10 cellular contexts compared by ENCODE assay signal in genomic region chr21:42924433-42924751, GRCh38. TPM values are rescaled to one million over a fixed set of nuclear protein-coding genes. Genes with fewer than 3 reads are reported as not detected.
A peak's percentile ranks its signal among the peaks of the same experiment; 100 is the strongest.
DNase-seq lines count a peak whose midpoint lies in the region; ATAC-seq and TF ChIP-seq lines count a peak whose summit lies in the region.
"Had no signal": no experiment of that assay in that cellular context is flagged by ENCODE, and none has a peak within 500 bp of the region (broad histone marks: within the 10 kb centered on the region; RNA-seq: fewer than 3 reads in every experiment).

No MANE protein-coding gene starts in this region.

- H3K36me3 ChIP-seq in hepatocyte (replicated peaks; ENCODE audit: insufficient read depth, low read depth) (no peaks in the 10 kb centered on the region), ascending aorta (no peaks in the 10 kb centered on the region)
- H3K36me3 ChIP-seq in CD8-positive, alpha-beta T cell (ENCODE audit: insufficient read depth, low read length): no peaks in the 10 kb centered on the region
- H3K36me3 ChIP-seq: esophagus squamous epithelium, left lung had no signal

- H3K27ac ChIP-seq in hepatocyte: peak overlapping the region; percentile 54
- H3K27ac ChIP-seq in substantia nigra (ENCODE audit: low read depth, low read length, poor library complexity, severe bottlenecking): peak overlapping the region; percentile 66
- no peak overlapping the region for H3K27ac ChIP-seq in ascending aorta
- H3K27ac ChIP-seq in CD8-positive, alpha-beta T cell (ENCODE audit: low read depth, low read length): no peak overlapping the region
- H3K27ac ChIP-seq: left lung had no signal

- no peaks in the 10 kb centered on the region for H3K36me3 Mint-ChIP-seq in activated T-cell treated with anti-CD3 and anti-CD28 coated beads, Interleukin-2, amount 50 U/mL, for 72 hours (ENCODE audit: insufficient read depth in 2 of 2)
- no peaks in the 10 kb centered on the region for H3K36me3 Mint-ChIP-seq in T-helper 17 cell (ENCODE audit: low read depth)
- H3K36me3 Mint-ChIP-seq in CD8-positive, alpha-beta T cell: no peaks in the 10 kb centered on the region

- H3K4me1 Mint-ChIP-seq in activated T-cell treated with anti-CD3 and anti-CD28 coated beads, Interleukin-2, amount 50 U/mL, for 72 hours (ENCODE audit: low read depth): peaks cover 19% of the 10 kb centered on the region
- H3K4me1 Mint-ChIP-seq in T-helper 17 cell: peaks cover 14% of the 10 kb centered on the region
- peaks cover 13% of the 10 kb centered on the region for H3K4me1 Mint-ChIP-seq in CD8-positive, alpha-beta T cell (ENCODE audit: low read depth)

- H3K9me3 ChIP-seq in T-helper 17 cell (ENCODE audit: control insufficient read depth, low read length, poor library complexity, severe bottlenecking): no peaks in the 10 kb centered on the region
- no peaks in the 10 kb centered on the region for H3K9me3 ChIP-seq in hepatocyte (ENCODE audit: low read depth)
- no peaks in the 10 kb centered on the region for H3K9me3 ChIP-seq in ascending aorta
- H3K9me3 ChIP-seq in CD8-positive, alpha-beta T cell (ENCODE audit: low read length): no peaks in the 10 kb centered on the region
- H3K9me3 ChIP-seq: esophagus squamous epithelium, left lung had no signal

- H3K4me1 ChIP-seq in hepatocyte (ENCODE audit: insufficient read depth) (peaks cover 6% of the 10 kb centered on the region), ascending aorta (no peaks in the 10 kb centered on the region)
- H3K4me1 ChIP-seq in CD8-positive, alpha-beta T cell (ENCODE audit: insufficient read depth, low read length): peaks cover 9% of the 10 kb centered on the region

- H3K4me2 ChIP-seq in hepatocyte: peak overlapping the region; percentile 53

- peak overlapping the region; percentile 79 for H3K27ac Mint-ChIP-seq in activated T-cell treated with anti-CD3 and anti-CD28 coated beads, Interleukin-2, amount 50 U/mL, for 72 hours
- peak overlapping the region; percentile 84 for H3K27ac Mint-ChIP-seq in T-helper 17 cell
- H3K27ac Mint-ChIP-seq in CD8-positive, alpha-beta T cell: no peak overlapping the region

- POLR2A ChIA-PET in CD8-positive, alpha-beta T cell (lab: Charles Lee): no interaction called here

- 75% methylated on average over 6 of the region's 6 CpGs for WGBS in hepatocyte (ENCODE audit: low lambda C conversion rate, missing lambda C conversion rate)

- no peaks in the 10 kb centered on the region for H4K20me1 ChIP-seq in hepatocyte (ENCODE audit: insufficient read depth, poor library complexity, severe bottlenecking)

- peak overlapping the region; percentile 29 for H2AFZ ChIP-seq in hepatocyte

- no peaks in the 10 kb centered on the region for H3K79me2 ChIP-seq in hepatocyte

- no peak for DNase-seq in activated T-cell treated with anti-CD3 and anti-CD28 coated beads, Interleukin-2, amount 50 U/mL, for 72 hours
- DNase-seq in activated T-cell treated with anti-CD3 and anti-CD28 coated beads for 4 hours (no peak), T-helper 17 cell (no peak), hepatocyte (ENCODE audit: low spot score) (no peak), substantia nigra (lab: John Stamatoyannopoulos, UW) (no peak), ascending aorta (ENCODE audit: low spot score in 2 of 2) (no peak), UCSD-AML1 (lab: John Stamatoyannopoulos, UW; ENCODE audit: unreplicated experiment) (no peak)
- DNase-seq in CD8-positive, alpha-beta T cell: no peak
- DNase-seq: esophagus squamous epithelium had no signal

- CTCF ChIA-PET in CD8-positive, alpha-beta T cell (lab: Charles Lee): no interaction called here

- no peaks in the 10 kb centered on the region for H3K27me3 Mint-ChIP-seq in activated T-cell treated with anti-CD3 and anti-CD28 coated beads, Interleukin-2, amount 50 U/mL, for 72 hours (ENCODE audit: low read depth)
- no peaks in the 10 kb centered on the region for H3K27me3 Mint-ChIP-seq in T-helper 17 cell
- H3K27me3 Mint-ChIP-seq in CD8-positive, alpha-beta T cell (ENCODE audit: low read depth): no peaks in the 10 kb centered on the region

- H3K27me3 ChIP-seq in hepatocyte (no peaks in the 10 kb centered on the region), ascending aorta (no peaks in the 10 kb centered on the region)
- no peaks in the 10 kb centered on the region for H3K27me3 ChIP-seq in CD8-positive, alpha-beta T cell (ENCODE audit: insufficient read depth, low read length)
- H3K27me3 ChIP-seq: esophagus squamous epithelium, left lung had no signal

- H3K9me3 Mint-ChIP-seq in activated T-cell treated with anti-CD3 and anti-CD28 coated beads, Interleukin-2, amount 50 U/mL, for 72 hours: no peaks in the 10 kb centered on the region
- H3K9me3 Mint-ChIP-seq in CD8-positive, alpha-beta T cell: no peaks in the 10 kb centered on the region

- no peaks in the 10 kb centered on the region for H3K9me2 ChIP-seq in hepatocyte (replicated peaks; ENCODE audit: insufficient read depth)

- no peak for TF ChIP-seq CTCF in hepatocyte (IDR thresholded peaks at IDR 0.05; ENCODE audit: poor library complexity)
- TF ChIP-seq CTCF in ascending aorta (IDR thresholded peaks at IDR 0.05): no peak
- no peak for TF ChIP-seq CTCF in CD8-positive, alpha-beta T cell (IDR thresholded peaks at IDR 0.05)

- H3K4me3 ChIP-seq in hepatocyte (no peak overlapping the region), ascending aorta (no peak overlapping the region)
- no peak overlapping the region for H3K4me3 ChIP-seq in CD8-positive, alpha-beta T cell (ENCODE audit: low read depth, low read length)
- H3K4me3 ChIP-seq: left lung had no signal

- ATAC-seq in activated T-cell treated with anti-CD3 and anti-CD28 coated beads, Interleukin-2, amount 50 U/mL, for 72 hours (replicated peaks in 1 of 2): no peak
- ATAC-seq in T-helper 17 cell: no peak
- ATAC-seq in CD8-positive, alpha-beta T cell: no peak

- H3K4me3 Mint-ChIP-seq in activated T-cell treated with anti-CD3 and anti-CD28 coated beads, Interleukin-2, amount 50 U/mL, for 72 hours: peak overlapping the region; percentile 60 to 72
- peak overlapping the region; percentile 41 for H3K4me3 Mint-ChIP-seq in T-helper 17 cell
- H3K4me3 Mint-ChIP-seq in CD8-positive, alpha-beta T cell: no peak overlapping the region

- intact Hi-C loops in ascending aorta (cut with DNase I): loop anchor here (5.0 kb wide), 1 partner anchor 48 kb away; the partner anchor contains the start of gene PKNOX1
- intact Hi-C loops in CD8-positive, alpha-beta T cell (cut with DNase I, micrococcal nuclease): loop anchor here in 1 of 2 experiments (1.0 kb wide), 1 partner anchor 722 kb away; no protein-coding TSS in a partner anchor

RNA-seq across cellular contexts. Expression of gene ERVH48-1, which starts 1.0 kb away (rescaled TPM):
- total RNA-seq in activated T-cell treated with anti-CD3 and anti-CD28 coated beads, Interleukin-2, amount 50 U/mL, for 72 hours: under 1 TPM; 0.25 to 0.31 TPM
- total RNA-seq in T-helper 17 cell (not detected), hepatocyte (5.4 and 7.6 TPM in 2 replicates), ascending aorta (not detected)
- polyA plus RNA-seq in hepatocyte: 14.8 and 26.9 TPM in 2 replicates
- under 1 TPM in 1 of 2 experiments, not detected in 1; 0.19 TPM for total RNA-seq in CD8-positive, alpha-beta T cell
- total RNA-seq: left lung had no signal

RNA-seq across cellular contexts. Expression of gene NDUFV3, which starts 31.3 kb away (rescaled TPM):
- 10 to 100 TPM; 18.2 to 21.7 TPM for total RNA-seq in activated T-cell treated with anti-CD3 and anti-CD28 coated beads, Interleukin-2, amount 50 U/mL, for 72 hours
- total RNA-seq in T-helper 17 cell: 10 to 100 TPM; 17.8 to 18.0 TPM
- total RNA-seq in hepatocyte: 31.9 and 34.1 TPM in 2 replicates
- polyA plus RNA-seq in hepatocyte: 36.3 and 39.7 TPM in 2 replicates
- 60.7 TPM for total RNA-seq in ascending aorta
- 10 to 100 TPM; 18.0 to 18.2 TPM for total RNA-seq in CD8-positive, alpha-beta T cell

RNA-seq across cellular contexts. Expression of gene WDR4, which starts 45.1 kb away (rescaled TPM):
- total RNA-seq in activated T-cell treated with anti-CD3 and anti-CD28 coated beads, Interleukin-2, amount 50 U/mL, for 72 hours: 10 to 100 TPM; 17.1 to 18.9 TPM
- total RNA-seq in T-helper 17 cell (10 to 100 TPM; 15.4 to 23.5 TPM), hepatocyte (4.2 and 6.4 TPM in 2 replicates), ascending aorta (51.9 TPM)
- 10.1 and 11.1 TPM in 2 replicates for polyA plus RNA-seq in hepatocyte
- total RNA-seq in CD8-positive, alpha-beta T cell: 10 to 100 TPM; 13.2 to 13.3 TPM

RNA-seq across cellular contexts. Expression of gene PKNOX1, which starts 50.0 kb away (rescaled TPM):
- total RNA-seq in activated T-cell treated with anti-CD3 and anti-CD28 coated beads, Interleukin-2, amount 50 U/mL, for 72 hours: 10 to 100 TPM; 22.8 to 26.8 TPM
- total RNA-seq in T-helper 17 cell (10 to 100 TPM; 11.5 to 15.3 TPM), hepatocyte (13.4 and 13.6 TPM in 2 replicates), ascending aorta (11.2 TPM)
- 11.0 and 21.6 TPM in 2 replicates for polyA plus RNA-seq in hepatocyte
- total RNA-seq in CD8-positive, alpha-beta T cell: 10 to 100 TPM; 10.3 to 11.1 TPM

Comparison
In these comparisons a context has a peak if more than half of its experiments do, and no peak if none do; other contexts are left out.
1. H3K27ac ChIP-seq: peak in hepatocyte (single experiment) and substantia nigra (single experiment); none in ascending aorta (0 of 2) and CD8-positive, alpha-beta T cell (single experiment).